In genomic region chr12:111367661-111368221, GRCh38 we compare ENCODE assay signal across 1 cellular context.
TF ChIP-seq lines count a peak whose summit lies in the region.

No MANE protein-coding gene starts in this region.

TF ChIP-seq in endothelial cell of umbilical vein, 7 proteins besides CTCF, POLR2A, EP300 and RAD21 (continued from another document):
- TF ChIP-seq MYC (IDR thresholded peaks at IDR 0.05; ENCODE audit: low read depth, low read length), result no peak
